Comparison of ENCODE assay signal across 20 cellular contexts in the genomic region with DNA sequence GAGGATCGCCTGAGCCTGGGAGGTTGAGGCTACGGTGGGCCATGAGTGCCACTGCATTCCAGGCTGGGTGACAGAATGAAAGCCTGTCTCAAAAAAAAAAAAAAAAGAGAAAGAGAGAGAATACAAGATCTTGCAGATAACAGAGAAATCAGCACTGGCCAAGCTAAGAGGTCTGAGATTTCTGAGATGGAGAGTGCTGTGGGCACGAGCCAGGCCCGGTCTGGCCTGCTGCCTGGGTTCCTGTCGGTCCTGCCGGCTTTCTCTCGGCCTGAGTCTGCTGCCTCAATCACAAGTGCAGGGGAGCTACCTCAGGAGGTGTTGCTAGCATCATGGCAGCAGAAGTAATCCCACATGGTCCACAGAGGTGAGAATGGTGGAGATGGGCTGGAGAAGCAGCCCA. TPM values are rescaled to one million over a fixed set of nuclear protein-coding genes. Genes with fewer than 3 reads are reported as not detected.
DNase-seq lines count a peak whose midpoint lies in the region; FAIRE-seq lines count a peak whose summit lies in the region.
"Had no signal": no experiment of that assay in that cellular context is flagged by ENCODE, and none has a peak within 500 bp of the region (broad histone marks: within the 10 kb centered on the region; RNA-seq: fewer than 3 reads in every experiment).

No MANE protein-coding gene starts in this region.

- H3K36me3 ChIP-seq in BLaER1 treated with 17β-estradiol and CSF1 and Interleukin-3, amounts not matched to agents 10 nM and 100 nM: no peaks in the 10 kb centered on the region
- no peaks in the 10 kb centered on the region for H3K36me3 ChIP-seq in subcutaneous abdominal adipose tissue (ENCODE audit: control insufficient read depth in 5 of 5, insufficient read depth in 5 of 5, low read length in 5 of 5)
- H3K36me3 ChIP-seq in small intestine (ENCODE audit: control insufficient read depth in 2 of 2, insufficient read depth in 2 of 2, low read length in 2 of 2): no peaks in the 10 kb centered on the region
- H3K36me3 ChIP-seq: SJSA1 had no signal

- H3K9me3 ChIP-seq in BLaER1 treated with 17β-estradiol and CSF1 and Interleukin-3, amounts not matched to agents 10 nM and 100 nM (replicated peaks in 1 of 11): peaks cover 0 to 5% (median 0%) of the 10 kb centered on the region in 11 experiments; a peak in 1 of 22 replicates
- H3K9me3 ChIP-seq in subcutaneous abdominal adipose tissue (ENCODE audit: control insufficient read depth in 5 of 5, low read length in 5 of 5) (no peaks in the 10 kb centered on the region), small intestine (ENCODE audit: control insufficient read depth, low read depth) (no peaks in the 10 kb centered on the region)
- H3K9me3 ChIP-seq: Caco-2, SJSA1 had no signal

- H4K20me1 ChIP-seq in BLaER1 treated with 17β-estradiol and CSF1 and Interleukin-3, amounts not matched to agents 10 nM and 100 nM: no peaks in the 10 kb centered on the region

- no peak for FAIRE-seq in small intestine (lab: Jason Lieb, UNC)
- FAIRE-seq: A204.1, GM19239 had no signal

- H3K4me2 ChIP-seq in BLaER1 treated with 17β-estradiol and CSF1 and Interleukin-3, amounts not matched to agents 10 nM and 100 nM: peak overlapping the region in 10 of 11 experiments; percentile 47 to 93 (median 70); a peak in 18 of 22 replicates
- H3K4me2 ChIP-seq: PC-9 had no signal

- DNase-seq in OCI-M2 (lab: John Stamatoyannopoulos, UW; ENCODE audit: unreplicated experiment): no peak
- DNase-seq in small intestine: no peak
- DNase-seq in DMS114 treated with DMSO at 0.1 percent for 48 hours (lab: John Stamatoyannopoulos, UW; ENCODE audit: unreplicated experiment): no peak
- DNase-seq: Caco-2, DMS53, H7, MV-4-11, NCI-H1417 treated with DMSO at 0.1 percent for 48 hours, NCI-H2029 treated with DMSO at 0.1 percent for 48 hours, NCI-H2171 treated with DMSO at 0.1 percent for 48 hours, NCI-H774, PC-9 had no signal

- H3K4me1 ChIP-seq in BLaER1 treated with 17β-estradiol and CSF1 and Interleukin-3, amounts not matched to agents 10 nM and 100 nM: peaks cover 42 to 99% (median 96%) of the 10 kb centered on the region in 10 experiments
- peaks cover 0 to 54% (median 17%) of the 10 kb centered on the region in 5 donors for H3K4me1 ChIP-seq in subcutaneous abdominal adipose tissue (ENCODE audit: control insufficient read depth in 5 of 5, insufficient read depth in 5 of 5, low read length in 5 of 5)
- H3K4me1 ChIP-seq in small intestine (ENCODE audit: control insufficient read depth in 2 of 2, insufficient read depth in 1 of 2, low read depth in 1 of 2, low read length in 1 of 2): no peaks in the 10 kb centered on the region
- H3K4me1 ChIP-seq: Caco-2, SJSA1 had no signal

- no peak overlapping the region for H3K4me3 ChIP-seq in BLaER1 treated with 17β-estradiol and CSF1 and Interleukin-3, amounts not matched to agents 10 nM and 100 nM
- H3K4me3 ChIP-seq in subcutaneous abdominal adipose tissue (ENCODE audit: low read depth in 1 of 5, low read length in 5 of 5) (no peak overlapping the region), small intestine (ENCODE audit: low read depth in 1 of 2, low read length in 2 of 2) (no peak overlapping the region)
- H3K4me3 ChIP-seq: PC-9, SJSA1 had no signal

- WGBS in small intestine, 3 donors: 81 to 94% (median 93%) methylated on average over 7 of the region's 7 CpGs

- no peak overlapping the region for H3K27ac ChIP-seq in BLaER1 treated with 17β-estradiol and CSF1 and Interleukin-3, amounts not matched to agents 10 nM and 100 nM
- peak overlapping the region; percentile 81 for H3K27ac ChIP-seq in angular gyrus (ENCODE audit: low read depth, low read length)
- peak overlapping the region; percentile 60 for H3K27ac ChIP-seq in layer of hippocampus (ENCODE audit: low read depth, low read length)
- peak overlapping the region; percentile 6 for H3K27ac ChIP-seq in subcutaneous abdominal adipose tissue (ENCODE audit: low read depth, low read length)
- H3K27ac ChIP-seq in small intestine (ENCODE audit: low read depth in 1 of 2, low read length in 1 of 2): no peak overlapping the region
- H3K27ac ChIP-seq: C4-2B, PC-9, SJSA1 had no signal

- H3K27me3 ChIP-seq in BLaER1 treated with 17β-estradiol and CSF1 and Interleukin-3, amounts not matched to agents 10 nM and 100 nM: 0 out of 22 replicates have a peak, but pooled peaks cover 0 to 5% (median 0%) of the 10 kb centered on the region in 11 experiments
- H3K27me3 ChIP-seq in layer of hippocampus (ENCODE audit: control insufficient read depth, insufficient read depth, low read length): no peaks in the 10 kb centered on the region
- peaks cover 0 to 2% (median 0%) of the 10 kb centered on the region in 5 donors for H3K27me3 ChIP-seq in subcutaneous abdominal adipose tissue (ENCODE audit: control insufficient read depth in 5 of 5, insufficient read depth in 4 of 5, low read length in 5 of 5)
- no peaks in the 10 kb centered on the region for H3K27me3 ChIP-seq in small intestine (ENCODE audit: control insufficient read depth in 2 of 2, insufficient read depth in 2 of 2, low read length in 2 of 2)
- H3K27me3 ChIP-seq: SJSA1 had no signal

- no peak overlapping the region for H3K9ac ChIP-seq in BLaER1 treated with 17β-estradiol and CSF1 and Interleukin-3, amounts not matched to agents 10 nM and 100 nM
- H3K9ac ChIP-seq in subcutaneous abdominal adipose tissue (ENCODE audit: low read length in 5 of 5): peak overlapping the region in 1 of 5 donors; percentile 3

RNA-seq across cellular contexts. Expression of gene ADORA1, which starts 19.0 kb away (rescaled TPM):
- 1 to 10 TPM in 1 of 3 donors, under 1 TPM in 1, not detected in 1; 0.54 to 1.4 TPM for polyA plus RNA-seq in small intestine

RNA-seq across cellular contexts. Expression of gene MYBPH, which starts 29.1 kb away (rescaled TPM):
- polyA plus RNA-seq in small intestine: not detected

RNA-seq across cellular contexts. Expression of gene CHI3L1, which starts 40.0 kb away (rescaled TPM):
- 1 to 10 TPM in 2 of 3 donors, under 1 TPM in 1; 0.45 to 1.6 (median 1.4) TPM for polyA plus RNA-seq in small intestine

Comparison
In these comparisons a context has a peak if more than half of its experiments do, and no peak if none do; other contexts are left out.
1. H3K27ac ChIP-seq: peak in angular gyrus (single experiment), layer of hippocampus (single experiment) and subcutaneous abdominal adipose tissue (single experiment); none in BLaER1 treated with 17β-estradiol and CSF1 and Interleukin-3, amounts not matched to agents 10 nM and 100 nM (0 of 11) and small intestine (0 of 2).